17 cellular contexts compared by ENCODE assay signal in genomic region chr2:28401411-28401810, GRCh38. TPM values are rescaled to one million over a fixed set of nuclear protein-coding genes. Genes with fewer than 3 reads are reported as not detected.
DNase-seq lines count a peak whose midpoint lies in the region; ATAC-seq and TF ChIP-seq lines count a peak whose summit lies in the region.
"Had no signal": no experiment of that assay in that cellular context is flagged by ENCODE, and none has a peak within 500 bp of the region (broad histone marks: within the 10 kb centered on the region; RNA-seq: fewer than 3 reads in every experiment).

No MANE protein-coding gene starts in this region.

- H3K27me3 ChIP-seq in adrenal gland (no peaks in the 10 kb centered on the region), tibial artery (no peaks in the 10 kb centered on the region)

- no peak for ATAC-seq in activated naive CD8-positive, alpha-beta T cell treated with anti-CD3 and anti-CD28 coated beads, Interleukin-2, amount 10 ng/mL, durations not matched to agents 7 days and 5 days (ENCODE audit: low read depth)
- ATAC-seq in left colon (peak; percentile 24), HG03460 (IDR thresholded peaks at IDR 0.05; ENCODE audit: unreplicated experiment) (no peak)

- intact Hi-C loops in adrenal gland (cut with DNase I) (loop anchor here (10.0 kb wide), 2 partner anchors 507 to 697 kb away; partner anchors contain the start of genes BABAM2 (in 1 of the 2) and RBKS (in 1 of the 2)), left colon (cut with DNase I, micrococcal nuclease) (no loop called here), tibial artery (cut with DNase I; ENCODE audit: low total_unique reads) (no loop called here)

- WGBS in adrenal gland, 4 donors, result 44 to 57% (median 47%) methylated on average over 4 of the region's 4 CpGs

- POLR2A ChIA-PET in activated naive CD8-positive, alpha-beta T cell treated with anti-CD3 and anti-CD28 coated beads, Interleukin-2, amount 10 ng/mL, durations not matched to agents 7 days and 5 days (lab: Charles Lee), result interaction anchor here (0.5 to 1.5 kb wide), 5 partner anchors 8 to 367 kb away, joined by 3 to 4 read pairs (median 3); no protein-coding TSS in a partner anchor

- no peak for TF ChIP-seq CTCF in adrenal gland (IDR thresholded peaks at IDR 0.05)
- no peak for TF ChIP-seq CTCF in tibial artery (IDR thresholded peaks at IDR 0.05)

- H3K9me3 ChIP-seq in adrenal gland (replicated peaks in 1 of 3), result no peaks in the 10 kb centered on the region
- no peaks in the 10 kb centered on the region for H3K9me3 ChIP-seq in tibial artery

- H3K27ac ChIP-seq in adrenal gland (peak overlapping the region in 4 of 5 donors; percentile 94 to 100 (median 96)), tibial artery (peak overlapping the region; percentile 0 to 99)

- H3K36me3 Mint-ChIP-seq in activated naive CD8-positive, alpha-beta T cell treated with anti-CD3 and anti-CD28 coated beads, Interleukin-2, amount 10 ng/mL, durations not matched to agents 7 days and 5 days, result peaks cover 30% of the 10 kb centered on the region
- peaks cover 44% of the 10 kb centered on the region for H3K36me3 Mint-ChIP-seq in activated naive CD8-positive, alpha-beta T cell treated with anti-CD3 and anti-CD28 coated beads for 36 hours

- H3K27ac Mint-ChIP-seq in activated naive CD8-positive, alpha-beta T cell treated with anti-CD3 and anti-CD28 coated beads, Interleukin-2, amount 10 ng/mL, durations not matched to agents 7 days and 5 days, result peak overlapping the region; percentile 1
- H3K27ac Mint-ChIP-seq in activated naive CD8-positive, alpha-beta T cell treated with anti-CD3 and anti-CD28 coated beads for 36 hours, result no peak overlapping the region

- H3K27me3 Mint-ChIP-seq in activated naive CD8-positive, alpha-beta T cell treated with anti-CD3 and anti-CD28 coated beads, Interleukin-2, amount 10 ng/mL, durations not matched to agents 7 days and 5 days, result no peaks in the 10 kb centered on the region
- no peaks in the 10 kb centered on the region for H3K27me3 Mint-ChIP-seq in activated naive CD8-positive, alpha-beta T cell treated with anti-CD3 and anti-CD28 coated beads for 36 hours
- H3K27me3 Mint-ChIP-seq: activated naive CD4-positive, alpha-beta T cell treated with anti-CD3 and anti-CD28 coated beads, Interleukin-2, amount 50 U/mL, for 24 hours had no signal

- DNase-seq in activated naive CD8-positive, alpha-beta T cell treated with anti-CD3 and anti-CD28 coated beads, Interleukin-2, amount 10 ng/mL, durations not matched to agents 7 days and 5 days, result no peak
- no peak for DNase-seq in activated naive CD8-positive, alpha-beta T cell treated with anti-CD3 and anti-CD28 coated beads for 36 hours
- DNase-seq in adrenal gland, result peak in 6 of 7 donors; percentile 51 to 58 (median 56)
- no peak for DNase-seq in left colon
- no peak for DNase-seq in tibial artery
- DNase-seq in NCI-H1105 treated with DMSO at 0.1 percent for 48 hours (lab: John Stamatoyannopoulos, UW), result no peak
- DNase-seq in activated naive CD4-positive, alpha-beta T cell treated with anti-CD3 and anti-CD28 coated beads, Interleukin-2, amount 50 U/mL, for 16 hours, result no peak
- DNase-seq: cerebellar nuclear complex, HCEC 1CT, hippocampal formation, NCI-H2029, NCI-H82, substantia nigra, T1000 had no signal

- H3K9me3 Mint-ChIP-seq in activated naive CD8-positive, alpha-beta T cell treated with anti-CD3 and anti-CD28 coated beads, Interleukin-2, amount 10 ng/mL, durations not matched to agents 7 days and 5 days, result no peaks in the 10 kb centered on the region
- H3K9me3 Mint-ChIP-seq in activated naive CD8-positive, alpha-beta T cell treated with anti-CD3 and anti-CD28 coated beads for 36 hours, result no peaks in the 10 kb centered on the region
- H3K9me3 Mint-ChIP-seq: activated naive CD4-positive, alpha-beta T cell treated with anti-CD3 and anti-CD28 coated beads, Interleukin-2, amount 50 U/mL, for 24 hours had no signal

- H3K4me3 ChIP-seq in adrenal gland, result peak overlapping the region in 1 of 4 donors; percentile 90
- no peak overlapping the region for H3K4me3 ChIP-seq in tibial artery
- H3K4me3 ChIP-seq: skin epidermis had no signal

- no peak overlapping the region for H3K4me3 Mint-ChIP-seq in activated naive CD8-positive, alpha-beta T cell treated with anti-CD3 and anti-CD28 coated beads, Interleukin-2, amount 10 ng/mL, durations not matched to agents 7 days and 5 days
- H3K4me3 Mint-ChIP-seq in activated naive CD8-positive, alpha-beta T cell treated with anti-CD3 and anti-CD28 coated beads for 36 hours, result no peak overlapping the region

- peaks cover 40% of the 10 kb centered on the region for H3K4me1 Mint-ChIP-seq in activated naive CD8-positive, alpha-beta T cell treated with anti-CD3 and anti-CD28 coated beads, Interleukin-2, amount 10 ng/mL, durations not matched to agents 7 days and 5 days
- peaks cover 54% of the 10 kb centered on the region for H3K4me1 Mint-ChIP-seq in activated naive CD8-positive, alpha-beta T cell treated with anti-CD3 and anti-CD28 coated beads for 36 hours

- H3K4me1 ChIP-seq in adrenal gland (replicated peaks in 1 of 2), result peaks cover 69 to 89% of the 10 kb centered on the region in 2 donors
- H3K4me1 ChIP-seq in tibial artery, result peaks cover 0 to 95% (median 81%) of the 10 kb centered on the region in 4 donors

- H3K36me3 ChIP-seq in adrenal gland (replicated peaks in 1 of 2) (peaks cover 0 to 57% of the 10 kb centered on the region in 2 donors), tibial artery (peaks cover 59 to 69% (median 60%) of the 10 kb centered on the region in 3 donors)

- TF ChIP-seq POLR2A in adrenal gland (IDR thresholded peaks at IDR 0.05), result no peak

RNA-seq across cellular contexts. Expression of gene FOSL2, which starts 8.8 kb away (rescaled TPM):
- 10 to 100 TPM; 24.9 to 30.1 TPM for total RNA-seq in activated naive CD8-positive, alpha-beta T cell treated with anti-CD3 and anti-CD28 coated beads, Interleukin-2, amount 10 ng/mL, durations not matched to agents 7 days and 5 days
- 10 to 100 TPM; 32.5 to 39.4 TPM for total RNA-seq in activated naive CD8-positive, alpha-beta T cell treated with anti-CD3 and anti-CD28 coated beads for 36 hours
- 100 to 1,000 TPM; 392 to 760 (median 431) TPM for total RNA-seq in adrenal gland
- 100 to 1,000 TPM in 1 of 3 donors, 10 to 100 TPM in 2; 83.3 to 143 (median 92.8) TPM for polyA plus RNA-seq in adrenal gland
- 100 to 1,000 TPM; 142 to 197 TPM for total RNA-seq in left colon

Comparison
In these comparisons a context has a peak if more than half of its experiments do, and no peak if none do; other contexts are left out.
1. DNase-seq: peak in adrenal gland (6 of 7); none in activated naive CD8-positive, alpha-beta T cell treated with anti-CD3 and anti-CD28 coated beads, Interleukin-2, amount 10 ng/mL, durations not matched to agents 7 days and 5 days (single experiment), activated naive CD8-positive, alpha-beta T cell treated with anti-CD3 and anti-CD28 coated beads for 36 hours (single experiment), left colon (0 of 2), tibial artery (0 of 2), NCI-H1105 treated with DMSO at 0.1 percent for 48 hours (single experiment) and activated naive CD4-positive, alpha-beta T cell treated with anti-CD3 and anti-CD28 coated beads, Interleukin-2, amount 50 U/mL, for 16 hours (single experiment).
2. intact Hi-C loops: an anchor here in adrenal gland (10.0 kb wide); none called in left colon and tibial artery.